1 cellular context compared by ENCODE assay signal in the genomic region with DNA sequence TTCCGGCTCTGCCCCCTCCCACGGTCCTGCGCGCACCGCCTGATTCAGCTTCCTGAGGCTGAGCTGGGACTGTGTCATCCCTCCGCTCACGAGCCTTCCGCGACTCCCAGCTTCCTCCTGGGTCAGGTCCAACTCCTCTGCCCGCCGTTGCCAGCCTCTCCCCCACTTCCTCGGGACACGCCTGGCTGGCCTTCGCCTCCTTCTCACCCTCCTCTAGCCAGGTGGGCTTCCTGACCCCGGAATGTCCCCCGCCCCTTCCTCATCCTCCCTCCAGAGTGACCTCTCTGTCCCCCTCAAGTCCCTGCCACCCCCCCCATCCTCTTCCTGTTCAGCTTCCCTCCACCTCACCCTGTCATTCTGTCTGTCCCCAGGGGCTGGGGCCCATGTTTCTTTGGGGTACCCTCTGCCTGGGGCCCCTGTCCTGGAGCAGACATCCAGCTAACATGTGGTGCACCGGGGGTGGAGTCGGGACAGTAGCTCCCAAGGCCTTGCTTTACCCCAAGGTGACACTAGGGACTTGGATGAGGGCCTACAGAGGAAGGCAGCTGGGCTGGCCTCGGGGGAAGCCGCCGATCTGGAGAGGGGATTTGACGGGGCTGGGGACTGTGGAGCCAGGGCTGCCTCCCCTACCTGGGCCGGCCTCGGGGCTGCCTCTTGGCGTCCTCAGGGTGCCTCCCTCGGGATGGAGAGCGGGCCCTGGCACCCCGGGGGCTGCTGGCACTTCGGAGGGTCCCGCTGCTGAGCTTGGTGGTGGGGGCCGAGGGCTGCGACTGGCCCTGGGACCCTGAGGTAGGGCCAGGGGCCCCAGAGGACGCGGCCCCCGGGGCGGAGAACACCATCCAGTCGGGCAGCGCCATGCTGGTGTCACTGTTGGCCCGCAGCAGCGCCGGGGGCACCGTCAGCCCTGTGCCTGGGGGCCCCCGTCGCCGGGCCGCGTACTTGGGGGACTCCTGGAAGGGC.
TF ChIP-seq lines count a peak whose summit lies in the region.

No MANE protein-coding gene starts in this region.

TF ChIP-seq in GM23338, 12 proteins besides CTCF, POLR2A, EP300 and RAD21 (continued from another document):
- TF ChIP-seq, protein P1, sequence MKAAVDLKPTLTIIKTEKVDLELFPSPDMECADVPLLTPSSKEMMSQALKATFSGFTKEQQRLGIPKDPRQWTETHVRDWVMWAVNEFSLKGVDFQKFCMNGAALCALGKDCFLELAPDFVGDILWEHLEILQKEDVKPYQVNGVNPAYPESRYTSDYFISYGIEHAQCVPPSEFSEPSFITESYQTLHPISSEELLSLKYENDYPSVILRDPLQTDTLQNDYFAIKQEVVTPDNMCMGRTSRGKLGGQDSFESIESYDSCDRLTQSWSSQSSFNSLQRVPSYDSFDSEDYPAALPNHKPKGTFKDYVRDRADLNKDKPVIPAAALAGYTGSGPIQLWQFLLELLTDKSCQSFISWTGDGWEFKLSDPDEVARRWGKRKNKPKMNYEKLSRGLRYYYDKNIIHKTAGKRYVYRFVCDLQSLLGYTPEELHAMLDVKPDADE (IDR thresholded peaks at IDR 0.05) = no peak
- no peak for TF ChIP-seq JUNB (IDR thresholded peaks at IDR 0.05; ENCODE audit: unreplicated experiment)
- TF ChIP-seq, protein P2, sequence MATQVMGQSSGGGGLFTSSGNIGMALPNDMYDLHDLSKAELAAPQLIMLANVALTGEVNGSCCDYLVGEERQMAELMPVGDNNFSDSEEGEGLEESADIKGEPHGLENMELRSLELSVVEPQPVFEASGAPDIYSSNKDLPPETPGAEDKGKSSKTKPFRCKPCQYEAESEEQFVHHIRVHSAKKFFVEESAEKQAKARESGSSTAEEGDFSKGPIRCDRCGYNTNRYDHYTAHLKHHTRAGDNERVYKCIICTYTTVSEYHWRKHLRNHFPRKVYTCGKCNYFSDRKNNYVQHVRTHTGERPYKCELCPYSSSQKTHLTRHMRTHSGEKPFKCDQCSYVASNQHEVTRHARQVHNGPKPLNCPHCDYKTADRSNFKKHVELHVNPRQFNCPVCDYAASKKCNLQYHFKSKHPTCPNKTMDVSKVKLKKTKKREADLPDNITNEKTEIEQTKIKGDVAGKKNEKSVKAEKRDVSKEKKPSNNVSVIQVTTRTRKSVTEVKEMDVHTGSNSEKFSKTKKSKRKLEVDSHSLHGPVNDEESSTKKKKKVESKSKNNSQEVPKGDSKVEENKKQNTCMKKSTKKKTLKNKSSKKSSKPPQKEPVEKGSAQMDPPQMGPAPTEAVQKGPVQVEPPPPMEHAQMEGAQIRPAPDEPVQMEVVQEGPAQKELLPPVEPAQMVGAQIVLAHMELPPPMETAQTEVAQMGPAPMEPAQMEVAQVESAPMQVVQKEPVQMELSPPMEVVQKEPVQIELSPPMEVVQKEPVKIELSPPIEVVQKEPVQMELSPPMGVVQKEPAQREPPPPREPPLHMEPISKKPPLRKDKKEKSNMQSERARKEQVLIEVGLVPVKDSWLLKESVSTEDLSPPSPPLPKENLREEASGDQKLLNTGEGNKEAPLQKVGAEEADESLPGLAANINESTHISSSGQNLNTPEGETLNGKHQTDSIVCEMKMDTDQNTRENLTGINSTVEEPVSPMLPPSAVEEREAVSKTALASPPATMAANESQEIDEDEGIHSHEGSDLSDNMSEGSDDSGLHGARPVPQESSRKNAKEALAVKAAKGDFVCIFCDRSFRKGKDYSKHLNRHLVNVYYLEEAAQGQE (IDR thresholded peaks at IDR 0.05; ENCODE audit: unreplicated experiment) = no peak
